9 cellular contexts compared by ENCODE assay signal in the genomic region with DNA sequence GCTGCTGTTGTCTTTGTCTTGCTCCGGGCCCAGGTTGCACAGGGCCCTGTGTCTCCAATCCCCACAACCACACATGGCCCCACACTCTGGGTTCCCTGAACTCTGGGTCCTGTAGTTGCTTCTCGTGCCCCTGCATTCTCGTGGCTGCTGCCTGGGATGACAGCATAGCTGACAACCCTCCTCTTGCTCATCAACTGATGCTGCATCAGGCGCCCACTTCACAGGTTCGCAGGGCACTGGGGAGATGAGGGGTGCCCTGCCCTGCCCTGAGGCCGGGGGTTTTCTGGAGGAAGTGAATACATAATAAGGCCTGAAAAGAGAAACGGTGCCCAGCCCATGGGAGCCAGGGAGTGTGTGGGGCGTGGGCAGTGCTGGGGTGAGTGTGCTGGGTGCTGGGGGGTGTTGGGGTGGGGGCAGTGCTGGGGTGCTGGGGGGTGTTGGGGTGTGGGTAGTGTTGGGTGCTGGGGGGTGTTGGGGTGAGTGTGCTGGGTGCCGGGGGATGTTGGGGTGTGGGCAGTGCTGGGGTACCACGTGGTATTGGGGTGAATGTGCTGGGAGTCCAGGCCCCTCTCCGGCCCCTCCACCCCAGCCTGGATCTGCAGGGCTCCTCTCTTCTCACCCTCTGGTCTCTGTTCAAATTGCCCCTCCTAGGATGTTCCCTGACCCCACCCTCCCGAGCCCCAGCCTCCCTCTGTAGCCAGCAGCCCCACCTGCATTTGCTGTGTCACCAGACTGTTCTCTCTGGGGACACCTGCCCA. TPM values are rescaled to one million over a fixed set of nuclear protein-coding genes. Genes with fewer than 3 reads are reported as not detected.
DNase-seq lines count a peak whose midpoint lies in the region; ATAC-seq and TF ChIP-seq lines count a peak whose summit lies in the region.
"Had no signal": no experiment of that assay in that cellular context is flagged by ENCODE, and none has a peak within 500 bp of the region (broad histone marks: within the 10 kb centered on the region; RNA-seq: fewer than 3 reads in every experiment).

No MANE protein-coding gene starts in this region.

- POLR2A ChIA-PET in CD4-positive, alpha-beta T cell (lab: Charles Lee): interaction anchor here (0.9 kb wide), 1 partner anchor 15 kb away, joined by 3 read pairs; no protein-coding TSS in a partner anchor
- POLR2A ChIA-PET in naive thymus-derived CD8-positive, alpha-beta T cell (lab: Charles Lee): interaction anchor here (0.9 to 4.9 kb wide), 4 partner anchors 13 to 63 kb away, joined by 3 to 58 read pairs (median 14); a partner anchor contains a TSS

- H3K4me3 Mint-ChIP-seq in CD4-positive, alpha-beta T cell: peak overlapping the region; percentile 48
- H3K4me3 Mint-ChIP-seq in activated T-helper 1 cell treated with anti-CD3 and anti-CD28 coated beads, Interleukin-12 subunit alpha, Interleukin-12 subunit beta, Interleukin-2, Interleukin-4 antibody, amounts not matched to agents 30 ng/mL and 10 ng/mL and 1 ng/mL, durations not matched to agents 14 hours and 24 hours and 36 hours: no peak overlapping the region
- peak overlapping the region in 3 of 10 donors; percentile 19 to 60 (median 36) for H3K4me3 Mint-ChIP-seq in naive thymus-derived CD8-positive, alpha-beta T cell

- H3K27ac ChIP-seq in CD4-positive, alpha-beta T cell (ENCODE audit: low read depth, low read length): peak overlapping the region; percentile 72
- H3K27ac ChIP-seq: tibial nerve had no signal

- H3K4me1 Mint-ChIP-seq in CD4-positive, alpha-beta T cell (ENCODE audit: low read depth): peaks cover 57% of the 10 kb centered on the region
- H3K4me1 Mint-ChIP-seq in activated T-helper 1 cell treated with anti-CD3 and anti-CD28 coated beads, Interleukin-12 subunit alpha, Interleukin-12 subunit beta, Interleukin-2, Interleukin-4 antibody, amounts not matched to agents 30 ng/mL and 10 ng/mL and 1 ng/mL, durations not matched to agents 14 hours and 24 hours and 36 hours (ENCODE audit: low read depth): peaks cover 34% of the 10 kb centered on the region
- H3K4me1 Mint-ChIP-seq in naive thymus-derived CD8-positive, alpha-beta T cell: peaks cover 25 to 67% (median 51%) of the 10 kb centered on the region in 4 donors

- no peaks in the 10 kb centered on the region for H3K9me3 Mint-ChIP-seq in CD4-positive, alpha-beta T cell
- no peaks in the 10 kb centered on the region for H3K9me3 Mint-ChIP-seq in activated T-helper 1 cell treated with anti-CD3 and anti-CD28 coated beads, Interleukin-12 subunit alpha, Interleukin-12 subunit beta, Interleukin-2, Interleukin-4 antibody, amounts not matched to agents 30 ng/mL and 10 ng/mL and 1 ng/mL, durations not matched to agents 14 hours and 24 hours and 36 hours
- H3K9me3 Mint-ChIP-seq in naive thymus-derived CD8-positive, alpha-beta T cell: no peaks in the 10 kb centered on the region

- intact Hi-C loops in CD4-positive, alpha-beta T cell (cut with DNase I, micrococcal nuclease): loop anchor here (1.0 to 5.0 kb wide), 4 partner anchors 11 to 130 kb away; a partner anchor contains a TSS
- intact Hi-C loops in activated T-helper 1 cell treated with anti-CD3 and anti-CD28 coated beads, Interleukin-12 subunit alpha, Interleukin-12 subunit beta, Interleukin-2, Interleukin-4 antibody, amounts not matched to agents 30 ng/mL and 10 ng/mL and 1 ng/mL, durations not matched to agents 14 hours and 24 hours and 36 hours (cut with micrococcal nuclease): loop anchor here (2.0 to 10.0 kb wide), 3 partner anchors 117 to 1487 kb away; a partner anchor contains a TSS

- CTCF ChIA-PET in CD4-positive, alpha-beta T cell (lab: Charles Lee): no interaction called here

- peak overlapping the region; percentile 82 for H3K4me3 ChIP-seq in GM12865 (ENCODE audit: low read depth, low read length)
- H3K4me3 ChIP-seq: tibial nerve had no signal

- no peaks in the 10 kb centered on the region for H3K27me3 Mint-ChIP-seq in CD4-positive, alpha-beta T cell
- no peaks in the 10 kb centered on the region for H3K27me3 Mint-ChIP-seq in activated T-helper 1 cell treated with anti-CD3 and anti-CD28 coated beads, Interleukin-12 subunit alpha, Interleukin-12 subunit beta, Interleukin-2, Interleukin-4 antibody, amounts not matched to agents 30 ng/mL and 10 ng/mL and 1 ng/mL, durations not matched to agents 14 hours and 24 hours and 36 hours (ENCODE audit: insufficient read depth)
- no peaks in the 10 kb centered on the region for H3K27me3 Mint-ChIP-seq in naive thymus-derived CD8-positive, alpha-beta T cell

- TF ChIP-seq CTCF in CD4-positive, alpha-beta T cell (IDR thresholded peaks at IDR 0.05): no peak
- TF ChIP-seq CTCF in GM12865 (IDR thresholded peaks at IDR 0.05; ENCODE audit: insufficient read depth, low read depth, low read length, missing control alignments): no peak

- H3K27me3 ChIP-seq in CD4-positive, alpha-beta T cell (ENCODE audit: control insufficient read depth, insufficient read depth, low read length): no peaks in the 10 kb centered on the region
- H3K27me3 ChIP-seq: tibial nerve had no signal

- no peak overlapping the region for H3K27ac Mint-ChIP-seq in CD4-positive, alpha-beta T cell
- peak overlapping the region; percentile 96 for H3K27ac Mint-ChIP-seq in activated T-helper 1 cell treated with anti-CD3 and anti-CD28 coated beads, Interleukin-12 subunit alpha, Interleukin-12 subunit beta, Interleukin-2, Interleukin-4 antibody, amounts not matched to agents 30 ng/mL and 10 ng/mL and 1 ng/mL, durations not matched to agents 14 hours and 24 hours and 36 hours
- peak overlapping the region in 9 of 10 donors; percentile 41 to 98 (median 86) for H3K27ac Mint-ChIP-seq in naive thymus-derived CD8-positive, alpha-beta T cell

- ATAC-seq in CD4-positive, alpha-beta T cell (ENCODE audit: poor library complexity): no peak
- no peak for ATAC-seq in naive thymus-derived CD8-positive, alpha-beta T cell
- ATAC-seq in HG03565 (IDR thresholded peaks at IDR 0.05; ENCODE audit: unreplicated experiment): no peak
- no peak for ATAC-seq in HG02973 (IDR thresholded peaks at IDR 0.05; ENCODE audit: unreplicated experiment)

- DNase-seq in CD4-positive, alpha-beta T cell: no peak
- peak; percentile 42 for DNase-seq in GM12865 (ENCODE audit: low read depth)
- no peak for DNase-seq in activated T-helper 1 cell treated with anti-CD3 and anti-CD28 coated beads, Interleukin-12 subunit alpha, Interleukin-12 subunit beta, Interleukin-2, Interleukin-4 antibody, amounts not matched to agents 30 ng/mL and 10 ng/mL and 1 ng/mL, durations not matched to agents 14 hours and 24 hours and 36 hours (ENCODE audit: low spot score)
- no peak for DNase-seq in naive thymus-derived CD8-positive, alpha-beta T cell
- DNase-seq in NCI-H2029 treated with DMSO at 0.1 percent for 48 hours (lab: John Stamatoyannopoulos, UW): no peak
- DNase-seq: effector CD8-positive, alpha-beta T cell had no signal

- H3K9me3 ChIP-seq in CD4-positive, alpha-beta T cell (ENCODE audit: control insufficient read depth, low read length): no peaks in the 10 kb centered on the region
- H3K9me3 ChIP-seq: tibial nerve had no signal

- peaks cover 20% of the 10 kb centered on the region for H3K36me3 Mint-ChIP-seq in CD4-positive, alpha-beta T cell (ENCODE audit: low read depth)
- peaks cover 7% of the 10 kb centered on the region for H3K36me3 Mint-ChIP-seq in activated T-helper 1 cell treated with anti-CD3 and anti-CD28 coated beads, Interleukin-12 subunit alpha, Interleukin-12 subunit beta, Interleukin-2, Interleukin-4 antibody, amounts not matched to agents 30 ng/mL and 10 ng/mL and 1 ng/mL, durations not matched to agents 14 hours and 24 hours and 36 hours (ENCODE audit: low read depth)
- H3K36me3 Mint-ChIP-seq in naive thymus-derived CD8-positive, alpha-beta T cell: peaks cover 0 to 11% (median 0%) of the 10 kb centered on the region in 3 donors

RNA-seq across cellular contexts. Expression of a gene that starts 2.0 kb away (rescaled TPM):
- 10 to 100 TPM; 28.5 to 34.9 TPM for total RNA-seq in CD4-positive, alpha-beta T cell
- 64.9 and 67.9 TPM in 2 replicates for total RNA-seq in activated T-helper 1 cell treated with anti-CD3 and anti-CD28 coated beads, Interleukin-12 subunit alpha, Interleukin-12 subunit beta, Interleukin-2, Interleukin-4 antibody, amounts not matched to agents 30 ng/mL and 10 ng/mL and 1 ng/mL, durations not matched to agents 14 hours and 24 hours and 36 hours
- total RNA-seq in naive thymus-derived CD8-positive, alpha-beta T cell: 10 to 100 TPM; 62.4 to 67.9 TPM
- polyA plus RNA-seq in naive thymus-derived CD8-positive, alpha-beta T cell: 10 to 100 TPM; 19.4 to 37.9 (median 28.5) TPM

RNA-seq across cellular contexts. Expression of a gene that starts 12.9 kb away (rescaled TPM):
- 1 to 10 TPM; 1.9 to 2.6 TPM for total RNA-seq in CD4-positive, alpha-beta T cell
- total RNA-seq in activated T-helper 1 cell treated with anti-CD3 and anti-CD28 coated beads, Interleukin-12 subunit alpha, Interleukin-12 subunit beta, Interleukin-2, Interleukin-4 antibody, amounts not matched to agents 30 ng/mL and 10 ng/mL and 1 ng/mL, durations not matched to agents 14 hours and 24 hours and 36 hours: 6.6 and 7.5 TPM in 2 replicates
- 10 to 100 TPM; 11.3 to 11.9 TPM for total RNA-seq in naive thymus-derived CD8-positive, alpha-beta T cell
- polyA plus RNA-seq in naive thymus-derived CD8-positive, alpha-beta T cell: 10 to 100 TPM; 10.9 to 15.6 (median 11.9) TPM

RNA-seq across cellular contexts. Expression of a gene that starts 18.8 kb away (rescaled TPM):
- total RNA-seq in CD4-positive, alpha-beta T cell: 1 to 10 TPM; 7.6 to 8.3 TPM
- 69.3 and 69.6 TPM in 2 replicates for total RNA-seq in activated T-helper 1 cell treated with anti-CD3 and anti-CD28 coated beads, Interleukin-12 subunit alpha, Interleukin-12 subunit beta, Interleukin-2, Interleukin-4 antibody, amounts not matched to agents 30 ng/mL and 10 ng/mL and 1 ng/mL, durations not matched to agents 14 hours and 24 hours and 36 hours
- total RNA-seq in naive thymus-derived CD8-positive, alpha-beta T cell: 10 to 100 TPM; 28.3 to 29.2 TPM
- 100 to 1,000 TPM; 103 to 110 (median 104) TPM for polyA plus RNA-seq in naive thymus-derived CD8-positive, alpha-beta T cell

RNA-seq across cellular contexts. Expression of a gene that starts 32.5 kb away (rescaled TPM):
- total RNA-seq in CD4-positive, alpha-beta T cell: not detected
- not detected in 2 replicates for total RNA-seq in activated T-helper 1 cell treated with anti-CD3 and anti-CD28 coated beads, Interleukin-12 subunit alpha, Interleukin-12 subunit beta, Interleukin-2, Interleukin-4 antibody, amounts not matched to agents 30 ng/mL and 10 ng/mL and 1 ng/mL, durations not matched to agents 14 hours and 24 hours and 36 hours
- not detected for total RNA-seq in naive thymus-derived CD8-positive, alpha-beta T cell
- polyA plus RNA-seq in naive thymus-derived CD8-positive, alpha-beta T cell: under 1 TPM; 0.06 to 0.39 (median 0.28) TPM
- total RNA-seq: tibial nerve had no signal

RNA-seq across cellular contexts. Expression of a gene that starts 34.1 kb away (rescaled TPM):
- 10 to 100 TPM; 10.3 to 11.7 TPM for total RNA-seq in CD4-positive, alpha-beta T cell
- total RNA-seq in activated T-helper 1 cell treated with anti-CD3 and anti-CD28 coated beads, Interleukin-12 subunit alpha, Interleukin-12 subunit beta, Interleukin-2, Interleukin-4 antibody, amounts not matched to agents 30 ng/mL and 10 ng/mL and 1 ng/mL, durations not matched to agents 14 hours and 24 hours and 36 hours: 45.4 and 51.8 TPM in 2 replicates
- 10 to 100 TPM; 17.1 to 23.7 TPM for total RNA-seq in naive thymus-derived CD8-positive, alpha-beta T cell
- 10 to 100 TPM; 17.4 to 21.4 (median 18.2) TPM for polyA plus RNA-seq in naive thymus-derived CD8-positive, alpha-beta T cell
